Comparison of ENCODE assay signal across 2 cellular contexts in the genomic region with DNA sequence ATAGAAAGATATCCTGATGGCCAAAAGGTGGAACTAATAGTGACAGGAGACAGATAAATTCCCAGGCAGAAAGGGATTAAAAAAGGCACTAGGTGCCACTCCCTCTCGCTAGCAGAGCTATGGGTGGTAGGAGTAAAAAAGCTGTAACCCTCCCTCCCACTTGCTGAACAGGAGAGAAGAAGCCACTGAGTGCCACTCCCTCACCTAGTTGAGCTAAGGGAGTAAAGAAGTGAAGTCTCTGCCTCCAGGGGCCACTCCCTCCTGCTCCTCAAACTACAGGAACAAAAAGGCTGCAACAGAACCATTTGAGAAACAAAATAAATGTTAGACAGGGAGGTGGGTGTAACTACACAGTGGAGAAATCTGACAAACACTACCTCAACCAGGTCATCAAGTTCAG.
TF ChIP-seq lines count a peak whose summit lies in the region.

No MANE protein-coding gene starts in this region.

TF ChIP-seq in GM23338, 12 proteins besides CTCF, POLR2A, EP300 and RAD21 (continued from another document):
- TF ChIP-seq, protein P1, sequence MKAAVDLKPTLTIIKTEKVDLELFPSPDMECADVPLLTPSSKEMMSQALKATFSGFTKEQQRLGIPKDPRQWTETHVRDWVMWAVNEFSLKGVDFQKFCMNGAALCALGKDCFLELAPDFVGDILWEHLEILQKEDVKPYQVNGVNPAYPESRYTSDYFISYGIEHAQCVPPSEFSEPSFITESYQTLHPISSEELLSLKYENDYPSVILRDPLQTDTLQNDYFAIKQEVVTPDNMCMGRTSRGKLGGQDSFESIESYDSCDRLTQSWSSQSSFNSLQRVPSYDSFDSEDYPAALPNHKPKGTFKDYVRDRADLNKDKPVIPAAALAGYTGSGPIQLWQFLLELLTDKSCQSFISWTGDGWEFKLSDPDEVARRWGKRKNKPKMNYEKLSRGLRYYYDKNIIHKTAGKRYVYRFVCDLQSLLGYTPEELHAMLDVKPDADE (IDR thresholded peaks at IDR 0.05), result no peak

TF ChIP-seq in WTC11, 78 proteins besides CTCF, POLR2A, EP300 and RAD21 (continued from another document):
- TF ChIP-seq, protein P2, sequence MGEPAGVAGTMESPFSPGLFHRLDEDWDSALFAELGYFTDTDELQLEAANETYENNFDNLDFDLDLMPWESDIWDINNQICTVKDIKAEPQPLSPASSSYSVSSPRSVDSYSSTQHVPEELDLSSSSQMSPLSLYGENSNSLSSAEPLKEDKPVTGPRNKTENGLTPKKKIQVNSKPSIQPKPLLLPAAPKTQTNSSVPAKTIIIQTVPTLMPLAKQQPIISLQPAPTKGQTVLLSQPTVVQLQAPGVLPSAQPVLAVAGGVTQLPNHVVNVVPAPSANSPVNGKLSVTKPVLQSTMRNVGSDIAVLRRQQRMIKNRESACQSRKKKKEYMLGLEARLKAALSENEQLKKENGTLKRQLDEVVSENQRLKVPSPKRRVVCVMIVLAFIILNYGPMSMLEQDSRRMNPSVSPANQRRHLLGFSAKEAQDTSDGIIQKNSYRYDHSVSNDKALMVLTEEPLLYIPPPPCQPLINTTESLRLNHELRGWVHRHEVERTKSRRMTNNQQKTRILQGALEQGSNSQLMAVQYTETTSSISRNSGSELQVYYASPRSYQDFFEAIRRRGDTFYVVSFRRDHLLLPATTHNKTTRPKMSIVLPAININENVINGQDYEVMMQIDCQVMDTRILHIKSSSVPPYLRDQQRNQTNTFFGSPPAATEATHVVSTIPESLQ (CRISPR knock-in tag; IDR thresholded peaks at IDR 0.05), result no peak
- no peak for TF ChIP-seq CREM (CRISPR knock-in tag; IDR thresholded peaks at IDR 0.05)
- no peak for TF ChIP-seq FOXP1 (CRISPR knock-in tag; IDR thresholded peaks at IDR 0.05; ENCODE audit: borderline replicate concordance)
- TF ChIP-seq, protein P3, sequence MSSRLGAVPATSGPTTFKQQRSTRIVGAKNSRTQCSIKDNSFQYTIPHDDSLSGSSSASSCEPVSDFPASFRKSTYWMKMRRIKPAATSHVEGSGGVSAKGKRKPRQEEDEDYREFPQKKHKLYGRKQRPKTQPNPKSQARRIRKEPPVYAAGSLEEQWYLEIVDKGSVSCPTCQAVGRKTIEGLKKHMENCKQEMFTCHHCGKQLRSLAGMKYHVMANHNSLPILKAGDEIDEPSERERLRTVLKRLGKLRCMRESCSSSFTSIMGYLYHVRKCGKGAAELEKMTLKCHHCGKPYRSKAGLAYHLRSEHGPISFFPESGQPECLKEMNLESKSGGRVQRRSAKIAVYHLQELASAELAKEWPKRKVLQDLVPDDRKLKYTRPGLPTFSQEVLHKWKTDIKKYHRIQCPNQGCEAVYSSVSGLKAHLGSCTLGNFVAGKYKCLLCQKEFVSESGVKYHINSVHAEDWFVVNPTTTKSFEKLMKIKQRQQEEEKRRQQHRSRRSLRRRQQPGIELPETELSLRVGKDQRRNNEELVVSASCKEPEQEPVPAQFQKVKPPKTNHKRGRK (CRISPR knock-in tag; IDR thresholded peaks at IDR 0.05; ENCODE audit: borderline replicate concordance), result no peak
- TF ChIP-seq, protein P4, sequence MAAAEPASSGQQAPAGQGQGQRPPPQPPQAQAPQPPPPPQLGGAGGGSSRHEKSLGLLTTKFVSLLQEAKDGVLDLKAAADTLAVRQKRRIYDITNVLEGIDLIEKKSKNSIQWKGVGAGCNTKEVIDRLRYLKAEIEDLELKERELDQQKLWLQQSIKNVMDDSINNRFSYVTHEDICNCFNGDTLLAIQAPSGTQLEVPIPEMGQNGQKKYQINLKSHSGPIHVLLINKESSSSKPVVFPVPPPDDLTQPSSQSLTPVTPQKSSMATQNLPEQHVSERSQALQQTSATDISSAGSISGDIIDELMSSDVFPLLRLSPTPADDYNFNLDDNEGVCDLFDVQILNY (CRISPR knock-in tag; IDR thresholded peaks at IDR 0.05), result no peak
TF ChIP-seq in WTC11: peak in this region for 0.
